17 cellular contexts compared by ENCODE assay signal in the genomic region with DNA sequence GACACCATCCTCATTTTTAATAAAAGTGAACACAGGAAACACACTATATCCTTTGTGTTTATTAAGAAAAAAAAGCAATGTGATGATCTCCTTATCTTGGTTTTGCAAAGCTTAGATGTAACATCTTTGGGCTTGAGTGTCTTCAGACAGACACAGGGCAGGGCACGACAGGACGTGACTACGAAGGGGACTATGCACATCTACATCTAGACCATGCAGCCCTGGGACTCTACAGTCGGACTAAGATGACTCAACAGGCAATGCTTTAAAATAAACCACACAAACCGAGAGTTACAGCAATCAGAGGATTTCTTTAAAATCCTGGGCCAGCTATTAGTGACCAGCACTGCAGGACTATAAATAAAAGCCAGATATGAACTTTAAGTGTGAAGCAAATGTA. TPM values are rescaled to one million over a fixed set of nuclear protein-coding genes. Genes with fewer than 3 reads are reported as not detected.
DNase-seq lines count a peak whose midpoint lies in the region; ATAC-seq, FAIRE-seq and TF ChIP-seq lines count a peak whose summit lies in the region.
"Had no signal": no experiment of that assay in that cellular context is flagged by ENCODE, and none has a peak within 500 bp of the region (broad histone marks: within the 10 kb centered on the region; RNA-seq: fewer than 3 reads in every experiment).

No MANE protein-coding gene starts in this region.

- TF ChIP-seq CTCF in SK-N-SH (IDR thresholded peaks at IDR 0.05): no peak

- H3K4me2 ChIP-seq in SK-N-SH: peak overlapping the region; percentile 49; the same call in 1 of the 2 replicates

- no peaks in the 10 kb centered on the region for H3K79me2 ChIP-seq in SK-N-SH (ENCODE audit: insufficient read depth)

- no peaks in the 10 kb centered on the region for H4K20me1 ChIP-seq in SK-N-SH (ENCODE audit: insufficient read depth)

- no peak overlapping the region for H3K4me3 ChIP-seq in SK-N-SH (ENCODE audit: low read depth in 2 of 2, low read length in 1 of 2)
- H3K4me3 ChIP-seq: HAP-1, K562 had no signal

- no peaks in the 10 kb centered on the region for H3K27me3 ChIP-seq in SK-N-SH (ENCODE audit: insufficient read depth)

- DNase-seq in activated CD8-positive, alpha-beta memory T cell treated with anti-CD3 and anti-CD28 coated beads, Interleukin-2, amount 10 ng/mL, durations not matched to agents 7 days and 5 days: no peak
- no peak for DNase-seq in activated CD8-positive, alpha-beta memory T cell treated with anti-CD3 and anti-CD28 coated beads, Interleukin-2, amount 50 U/mL, for 48 hours
- no peak for DNase-seq in SK-N-SH
- peak; percentile 74 for DNase-seq in fibroblast of peridontal ligament (ENCODE audit: extremely low read depth)
- peak; percentile 32 for DNase-seq in urothelium cell line (ENCODE audit: low spot score)
- no peak for DNase-seq in SKM-1 treated with dmso at 0.1 percent for 144 hours (lab: John Stamatoyannopoulos, UW; ENCODE audit: unreplicated experiment)
- DNase-seq: 8988T; activated CD4-positive, alpha-beta T cell treated with anti-CD3 and anti-CD28 coated beads for 1 hour; DMS153; NCI-H1930; NK-92 treated with Interleukin-12 subunit alpha and Interleukin-12 subunit beta, amount 100 ng/mL, for 24 hours; right cardiac atrium had no signal

- CTCF ChIA-PET in activated CD8-positive, alpha-beta memory T cell treated with anti-CD3 and anti-CD28 coated beads, Interleukin-2, amount 10 ng/mL, durations not matched to agents 7 days and 5 days (lab: Charles Lee): interaction anchor here (1.0 to 1.5 kb wide), 2 partner anchors 10 to 386 kb away, joined by 3 read pairs; no protein-coding TSS in a partner anchor
- CTCF ChIA-PET in SK-N-SH (lab: Yijun Ruan, JAX): no interaction called here

- FAIRE-seq in urothelium cell line (lab: Jason Lieb, UNC): no peak
- FAIRE-seq: K562 had no signal

- H3K9me2 ChIP-seq in SK-N-SH: no peaks in the 10 kb centered on the region

- no peak for TF ChIP-seq RAD21 in SK-N-SH (IDR thresholded peaks at IDR 0.05; ENCODE audit: low read length)

- H2AFZ ChIP-seq in SK-N-SH (ENCODE audit: low read depth): no peak overlapping the region

- no peak overlapping the region for H3K4me3 Mint-ChIP-seq in activated CD8-positive, alpha-beta memory T cell treated with anti-CD3 and anti-CD28 coated beads, Interleukin-2, amount 10 ng/mL, durations not matched to agents 7 days and 5 days
- H3K4me3 Mint-ChIP-seq: activated T-helper 1 cell treated with anti-CD3 and anti-CD28 coated beads, Interleukin-12 subunit alpha, Interleukin-12 subunit beta, Interleukin-2, Interleukin-4 antibody, amounts not matched to agents 30 ng/mL and 10 ng/mL and 1 ng/mL, durations not matched to agents 14 hours and 24 hours and 36 hours had no signal

- POLR2A ChIA-PET in SK-N-SH (lab: Yijun Ruan, JAX): no interaction called here

- ATAC-seq in activated CD8-positive, alpha-beta memory T cell treated with anti-CD3 and anti-CD28 coated beads, Interleukin-2, amount 10 ng/mL, durations not matched to agents 7 days and 5 days: peak; percentile 47
- ATAC-seq in GM21390 (IDR thresholded peaks at IDR 0.05; ENCODE audit: unreplicated experiment) (no peak), HG03025 (IDR thresholded peaks at IDR 0.05; ENCODE audit: low FRiP score, unreplicated experiment) (no peak)
- ATAC-seq: K562, right cardiac atrium had no signal

- peak in 1 of 2 experiments; percentile 19; a peak in 1 of 4 replicates for TF ChIP-seq EP300 in SK-N-SH (IDR thresholded peaks at IDR 0.05; ENCODE audit: borderline replicate concordance in 1 of 2, low read depth in 1 of 2, low read length in 1 of 2)

- peaks cover 27% of the 10 kb centered on the region for H3F3A ChIP-seq in SK-N-SH (replicated peaks; ENCODE audit: insufficient read depth)

- peaks cover 22% of the 10 kb centered on the region for H3K36me3 Mint-ChIP-seq in activated CD8-positive, alpha-beta memory T cell treated with anti-CD3 and anti-CD28 coated beads, Interleukin-2, amount 10 ng/mL, durations not matched to agents 7 days and 5 days

- H3K4me1 Mint-ChIP-seq in activated CD8-positive, alpha-beta memory T cell treated with anti-CD3 and anti-CD28 coated beads, Interleukin-2, amount 10 ng/mL, durations not matched to agents 7 days and 5 days: peaks cover 20% of the 10 kb centered on the region

- no peaks in the 10 kb centered on the region for H3K9me3 Mint-ChIP-seq in activated CD8-positive, alpha-beta memory T cell treated with anti-CD3 and anti-CD28 coated beads, Interleukin-2, amount 10 ng/mL, durations not matched to agents 7 days and 5 days (ENCODE audit: low read depth)
- H3K9me3 Mint-ChIP-seq: activated T-helper 1 cell treated with anti-CD3 and anti-CD28 coated beads, Interleukin-12 subunit alpha, Interleukin-12 subunit beta, Interleukin-2, Interleukin-4 antibody, amounts not matched to agents 30 ng/mL and 10 ng/mL and 1 ng/mL, durations not matched to agents 14 hours and 24 hours and 36 hours had no signal

- peaks cover 3 to 9% of the 10 kb centered on the region in 2 experiments; a peak in 3 of 4 replicates for H3K4me1 ChIP-seq in SK-N-SH (ENCODE audit: control insufficient read depth in 1 of 2, insufficient read depth in 2 of 2, low read depth in 1 of 2, low read length in 1 of 2)
- H3K4me1 ChIP-seq: HAP-1 had no signal

- WGBS in SK-N-SH (ENCODE audit: low lambda C conversion rate): 11% methylated on average over 5 of the region's 5 CpGs

- peaks cover 29 to 56% of the 10 kb centered on the region in 2 experiments for H3K36me3 ChIP-seq in SK-N-SH (replicated peaks in 1 of 2; ENCODE audit: control insufficient read depth in 1 of 2, insufficient read depth in 2 of 2, low read length in 1 of 2)

- H3K27ac ChIP-seq in SK-N-SH (ENCODE audit: low read depth in 2 of 2, low read length in 1 of 2): peak overlapping the region; percentile 56 to 74

- no peaks in the 10 kb centered on the region for H3K9me3 ChIP-seq in SK-N-SH
- H3K9me3 ChIP-seq: HAP-1 had no signal

- no peaks in the 10 kb centered on the region for H3K27me3 Mint-ChIP-seq in activated CD8-positive, alpha-beta memory T cell treated with anti-CD3 and anti-CD28 coated beads, Interleukin-2, amount 10 ng/mL, durations not matched to agents 7 days and 5 days

- H3K9ac ChIP-seq in SK-N-SH: peak overlapping the region; percentile 31; the same call in 1 of the 2 replicates

- H3K27ac Mint-ChIP-seq in activated CD8-positive, alpha-beta memory T cell treated with anti-CD3 and anti-CD28 coated beads, Interleukin-2, amount 10 ng/mL, durations not matched to agents 7 days and 5 days: no peak overlapping the region
- H3K27ac Mint-ChIP-seq: activated T-helper 1 cell treated with anti-CD3 and anti-CD28 coated beads, Interleukin-12 subunit alpha, Interleukin-12 subunit beta, Interleukin-2, Interleukin-4 antibody, amounts not matched to agents 30 ng/mL and 10 ng/mL and 1 ng/mL, durations not matched to agents 14 hours and 24 hours and 36 hours had no signal

TF ChIP-seq in SK-N-SH, 30 proteins besides CTCF, POLR2A, EP300 and RAD21:
- TF ChIP-seq, protein P1, sequence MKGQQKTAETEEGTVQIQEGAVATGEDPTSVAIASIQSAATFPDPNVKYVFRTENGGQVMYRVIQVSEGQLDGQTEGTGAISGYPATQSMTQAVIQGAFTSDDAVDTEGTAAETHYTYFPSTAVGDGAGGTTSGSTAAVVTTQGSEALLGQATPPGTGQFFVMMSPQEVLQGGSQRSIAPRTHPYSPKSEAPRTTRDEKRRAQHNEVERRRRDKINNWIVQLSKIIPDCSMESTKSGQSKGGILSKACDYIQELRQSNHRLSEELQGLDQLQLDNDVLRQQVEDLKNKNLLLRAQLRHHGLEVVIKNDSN (IDR thresholded peaks at IDR 0.05; ENCODE audit: borderline replicate concordance, low read depth): no peak
- peak; percentile 74; the same call in 1 of the 2 replicates for TF ChIP-seq JUND (IDR thresholded peaks at IDR 0.05)
- no peak for TF ChIP-seq YY1 (IDR thresholded peaks at IDR 0.05; ENCODE audit: low read depth)
- TF ChIP-seq TCF12 (IDR thresholded peaks at IDR 0.05): peak; percentile 48
- TF ChIP-seq, protein P2, sequence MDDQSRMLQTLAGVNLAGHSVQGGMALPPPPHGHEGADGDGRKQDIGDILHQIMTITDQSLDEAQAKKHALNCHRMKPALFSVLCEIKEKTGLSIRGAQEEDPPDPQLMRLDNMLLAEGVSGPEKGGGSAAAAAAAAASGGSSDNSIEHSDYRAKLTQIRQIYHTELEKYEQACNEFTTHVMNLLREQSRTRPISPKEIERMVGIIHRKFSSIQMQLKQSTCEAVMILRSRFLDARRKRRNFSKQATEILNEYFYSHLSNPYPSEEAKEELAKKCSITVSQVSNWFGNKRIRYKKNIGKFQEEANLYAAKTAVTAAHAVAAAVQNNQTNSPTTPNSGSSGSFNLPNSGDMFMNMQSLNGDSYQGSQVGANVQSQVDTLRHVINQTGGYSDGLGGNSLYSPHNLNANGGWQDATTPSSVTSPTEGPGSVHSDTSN (IDR thresholded peaks at IDR 0.05): peak; percentile 26; the same call in 1 of the 2 replicates
- TF ChIP-seq FOSL2 (IDR thresholded peaks at IDR 0.05; ENCODE audit: borderline replicate concordance, low read depth): peak; percentile 74
- TF ChIP-seq, protein P3, sequence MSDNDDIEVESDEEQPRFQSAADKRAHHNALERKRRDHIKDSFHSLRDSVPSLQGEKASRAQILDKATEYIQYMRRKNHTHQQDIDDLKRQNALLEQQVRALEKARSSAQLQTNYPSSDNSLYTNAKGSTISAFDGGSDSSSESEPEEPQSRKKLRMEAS (IDR thresholded peaks at IDR 0.05; ENCODE audit: low read depth): 0 out of 2 replicates have a peak, but pooled peaks have one; percentile 35

RNA-seq across cellular contexts. Expression of a gene that starts 22.8 kb away (rescaled TPM):
- 10 to 100 TPM; 43.2 to 51.6 TPM for total RNA-seq in activated CD8-positive, alpha-beta memory T cell treated with anti-CD3 and anti-CD28 coated beads, Interleukin-2, amount 10 ng/mL, durations not matched to agents 7 days and 5 days
- 71.6 and 73.3 TPM in 2 replicates for polyA plus RNA-seq in SK-N-SH (2012; rRNA removed)
- 66.3 and 69.5 TPM in 2 replicates for polyA plus RNA-seq in SK-N-SH (2012; cell fraction: cytosol; rRNA removed)
- polyA plus RNA-seq in SK-N-SH (2012; cell fraction: nucleus; rRNA removed): 74.8 and 94.3 TPM in 2 replicates

RNA-seq across cellular contexts. Expression of a gene that starts 49.3 kb away (rescaled TPM):
- total RNA-seq in activated CD8-positive, alpha-beta memory T cell treated with anti-CD3 and anti-CD28 coated beads, Interleukin-2, amount 10 ng/mL, durations not matched to agents 7 days and 5 days: 10 to 100 TPM in 1 of 2 experiments, 1 to 10 TPM in 1; 8.1 to 11.8 TPM
- polyA plus RNA-seq in SK-N-SH (2012; rRNA removed): 3.5 and 3.9 TPM in 2 replicates
- polyA plus RNA-seq in SK-N-SH (2012; cell fraction: cytosol; rRNA removed): 4.0 and 4.5 TPM in 2 replicates
- 9.5 and 9.7 TPM in 2 replicates for polyA plus RNA-seq in SK-N-SH (2012; cell fraction: nucleus; rRNA removed)

Comparison
In these comparisons a context has a peak if more than half of its experiments do, and no peak if none do; other contexts are left out.
1. DNase-seq: peak in fibroblast of peridontal ligament (single experiment) and urothelium cell line (single experiment); none in activated CD8-positive, alpha-beta memory T cell treated with anti-CD3 and anti-CD28 coated beads, Interleukin-2, amount 10 ng/mL, durations not matched to agents 7 days and 5 days (single experiment), activated CD8-positive, alpha-beta memory T cell treated with anti-CD3 and anti-CD28 coated beads, Interleukin-2, amount 50 U/mL, for 48 hours (single experiment), SK-N-SH (single experiment) and SKM-1 treated with dmso at 0.1 percent for 144 hours (single experiment).